ENCODE assay signal across 1 cellular context in the genomic region with DNA sequence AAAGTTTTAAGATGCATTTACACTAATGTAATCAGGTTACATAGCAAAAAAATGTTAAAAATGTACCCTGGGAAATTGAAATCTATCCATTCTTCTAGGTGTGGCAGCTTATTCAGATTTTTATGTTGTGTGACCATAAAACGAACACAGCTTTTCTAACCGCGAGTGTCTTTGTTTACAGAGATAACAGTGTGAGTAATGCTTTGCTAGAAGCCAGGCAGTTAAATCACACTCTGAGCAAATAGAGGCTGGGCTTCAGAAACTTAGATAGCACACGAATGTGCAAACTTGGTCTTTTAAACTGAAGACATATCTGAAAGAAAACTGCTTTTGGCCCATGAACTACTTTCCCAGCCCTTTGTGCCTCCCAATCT.
TF ChIP-seq lines count a peak whose summit lies in the region.

No MANE protein-coding gene starts in this region.

TF ChIP-seq in HepG2, 621 proteins besides CTCF, POLR2A, EP300 and RAD21 (continued from another document):
- TF ChIP-seq, protein P1, sequence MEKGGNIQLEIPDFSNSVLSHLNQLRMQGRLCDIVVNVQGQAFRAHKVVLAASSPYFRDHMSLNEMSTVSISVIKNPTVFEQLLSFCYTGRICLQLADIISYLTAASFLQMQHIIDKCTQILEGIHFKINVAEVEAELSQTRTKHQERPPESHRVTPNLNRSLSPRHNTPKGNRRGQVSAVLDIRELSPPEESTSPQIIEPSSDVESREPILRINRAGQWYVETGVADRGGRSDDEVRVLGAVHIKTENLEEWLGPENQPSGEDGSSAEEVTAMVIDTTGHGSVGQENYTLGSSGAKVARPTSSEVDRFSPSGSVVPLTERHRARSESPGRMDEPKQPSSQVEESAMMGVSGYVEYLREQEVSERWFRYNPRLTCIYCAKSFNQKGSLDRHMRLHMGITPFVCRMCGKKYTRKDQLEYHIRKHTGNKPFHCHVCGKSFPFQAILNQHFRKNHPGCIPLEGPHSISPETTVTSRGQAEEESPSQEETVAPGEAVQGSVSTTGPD (CRISPR knock-in tag; IDR thresholded peaks at IDR 0.05): peak; percentile 72
- TF ChIP-seq TOPORS (CRISPR knock-in tag; IDR thresholded peaks at IDR 0.05): no peak
- TF ChIP-seq, protein P2, sequence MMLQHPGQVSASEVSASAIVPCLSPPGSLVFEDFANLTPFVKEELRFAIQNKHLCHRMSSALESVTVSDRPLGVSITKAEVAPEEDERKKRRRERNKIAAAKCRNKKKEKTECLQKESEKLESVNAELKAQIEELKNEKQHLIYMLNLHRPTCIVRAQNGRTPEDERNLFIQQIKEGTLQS (CRISPR knock-in tag; IDR thresholded peaks at IDR 0.05): peak; percentile 79
- no peak for TF ChIP-seq MATR3 (CRISPR knock-in tag; IDR thresholded peaks at IDR 0.05)
- no peak for TF ChIP-seq SP4 (CRISPR knock-in tag; IDR thresholded peaks at IDR 0.05)
- no peak for TF ChIP-seq NFATC3 (CRISPR knock-in tag; IDR thresholded peaks at IDR 0.05)
- TF ChIP-seq KMT2B (CRISPR knock-in tag; IDR thresholded peaks at IDR 0.05): peak; percentile 53; the same call in 1 of the 2 replicates
TF ChIP-seq in HepG2: peak in this region for 190.
